ENCODE assay signal across 1 cellular context in the genomic region with DNA sequence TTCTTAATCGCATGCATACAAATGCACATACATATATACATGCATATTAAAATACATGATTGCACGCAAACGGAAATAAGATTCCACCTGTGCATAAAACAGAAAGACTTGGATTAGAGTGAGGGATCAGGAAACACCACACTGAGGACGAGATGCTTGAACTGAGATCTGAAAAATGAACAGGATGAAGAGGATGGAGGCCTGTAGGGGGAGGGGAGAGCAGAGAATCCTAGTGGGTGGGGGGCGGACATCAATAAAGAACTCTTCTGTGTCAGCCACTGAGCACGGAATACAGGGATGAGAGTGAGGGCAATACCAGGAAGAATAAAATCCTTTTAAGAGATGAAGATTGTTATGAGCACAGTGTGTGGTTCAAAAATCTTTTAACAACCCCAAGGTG. TPM values are rescaled to one million over a fixed set of nuclear protein-coding genes. Genes with fewer than 3 reads are reported as not detected.
"Had no signal": no experiment of that assay in that cellular context is flagged by ENCODE, and none has a peak within 500 bp of the region (broad histone marks: within the 10 kb centered on the region; RNA-seq: fewer than 3 reads in every experiment).

No MANE protein-coding gene starts in this region.

RNA-seq across cellular contexts. Expression of a gene that starts 1.4 kb away (rescaled TPM):
- polyA plus RNA-seq: hepatocyte had no signal
